Comparison of ENCODE assay signal across 20 cellular contexts in the genomic region with DNA sequence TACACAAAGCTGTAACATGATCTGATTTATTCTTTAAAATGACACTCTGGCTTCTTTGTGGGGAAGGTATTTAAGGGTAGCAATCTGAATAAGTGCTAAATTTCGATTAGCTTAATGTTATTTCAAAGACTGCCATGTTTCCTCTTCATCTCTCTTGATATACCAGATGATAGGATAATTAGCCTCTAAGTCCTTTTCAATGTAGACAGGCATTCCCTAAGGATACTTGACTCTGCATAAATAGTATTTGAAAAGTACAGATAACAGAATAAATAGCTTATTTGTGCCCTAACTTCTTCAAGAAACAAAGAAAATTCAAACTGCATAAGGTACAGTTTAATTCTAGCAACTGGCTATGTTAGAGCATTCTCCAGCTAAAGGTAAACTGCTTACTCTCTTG. TPM values are rescaled to one million over a fixed set of nuclear protein-coding genes. Genes with fewer than 3 reads are reported as not detected.
"Had no signal": no experiment of that assay in that cellular context is flagged by ENCODE, and none has a peak within 500 bp of the region (broad histone marks: within the 10 kb centered on the region; RNA-seq: fewer than 3 reads in every experiment).

No MANE protein-coding gene starts in this region.

- H3K27ac Mint-ChIP-seq: activated CD4-positive, alpha-beta T cell treated with anti-CD3 and anti-CD28 coated beads, Interleukin-2, amount 10 ng/mL, durations not matched to agents 7 days and 5 days; activated CD8-positive, alpha-beta T cell treated with anti-CD3 and anti-CD28 coated beads, Interleukin-2, amount 10 ng/mL, durations not matched to agents 7 days and 5 days; activated naive CD8-positive, alpha-beta T cell; immature natural killer cell; natural killer cell had no signal

- DNase-seq: activated CD4-positive, alpha-beta T cell treated with anti-CD3 and anti-CD28 coated beads, Interleukin-2, amount 10 ng/mL, durations not matched to agents 7 days and 5 days; activated CD8-positive, alpha-beta T cell treated with anti-CD3 and anti-CD28 coated beads, Interleukin-2, amount 10 ng/mL, durations not matched to agents 7 days and 5 days; adrenal gland; effector memory CD4-positive, alpha-beta T cell; glutamatergic neuron; immature natural killer cell; left lung; midbrain; natural killer cell; psoas muscle; right cardiac atrium; stimulated activated CD4-positive, alpha-beta T cell treated with anti-CD3 and anti-CD28 coated beads, Interleukin-12 subunit alpha, Interleukin-12 subunit beta, amount 100 ng/mL, for 4 hours; stimulated activated CD4-positive, alpha-beta T cell treated with anti-CD3 and anti-CD28 coated beads, Interleukin-4, amount 100 ng/mL, for 4 hours; stimulated activated naive CD8-positive, alpha-beta T cell treated with anti-CD3 and anti-CD28 coated beads, Interleukin-15, Interleukin-2, amounts not matched to agents 100 U/mL and 50 U/mL, for 24 hours; upper lobe of right lung had no signal

- H3K4me1 ChIP-seq: adrenal gland, left lung, upper lobe of right lung had no signal

- H3K4me1 Mint-ChIP-seq: activated CD4-positive, alpha-beta T cell treated with anti-CD3 and anti-CD28 coated beads, Interleukin-2, amount 10 ng/mL, durations not matched to agents 7 days and 5 days; central memory CD8-positive, alpha-beta T cell; immature natural killer cell; natural killer cell had no signal

- ATAC-seq: activated CD8-positive, alpha-beta T cell treated with anti-CD3 and anti-CD28 coated beads, Interleukin-2, amount 10 ng/mL, durations not matched to agents 7 days and 5 days; esophagus mucosa; left lung; natural killer cell; psoas muscle; right cardiac atrium; stimulated activated naive CD8-positive, alpha-beta T cell treated with anti-CD3 and anti-CD28 coated beads, Interleukin-15, Interleukin-2, amounts not matched to agents 100 U/mL and 50 U/mL, for 24 hours; upper lobe of right lung had no signal

- H3K36me3 Mint-ChIP-seq: activated naive CD8-positive, alpha-beta T cell; immature natural killer cell; natural killer cell had no signal

- H3K27me3 ChIP-seq: hepatocyte, left lung, upper lobe of right lung had no signal

- H3K9me3 Mint-ChIP-seq: activated CD4-positive, alpha-beta T cell treated with anti-CD3 and anti-CD28 coated beads, Interleukin-2, amount 10 ng/mL, durations not matched to agents 7 days and 5 days; central memory CD8-positive, alpha-beta T cell; natural killer cell had no signal

- H3K4me3 ChIP-seq: adrenal gland, hepatocyte, left lung, psoas muscle, upper lobe of right lung had no signal

- H3K27ac ChIP-seq: adrenal gland, hepatocyte, left lung, psoas muscle, upper lobe of right lung had no signal

- H3K4me3 Mint-ChIP-seq: activated CD4-positive, alpha-beta T cell treated with anti-CD3 and anti-CD28 coated beads, Interleukin-2, amount 10 ng/mL, durations not matched to agents 7 days and 5 days; activated CD8-positive, alpha-beta T cell treated with anti-CD3 and anti-CD28 coated beads, Interleukin-2, amount 10 ng/mL, durations not matched to agents 7 days and 5 days; activated naive CD8-positive, alpha-beta T cell; central memory CD8-positive, alpha-beta T cell; immature natural killer cell; natural killer cell had no signal

- H3K9me3 ChIP-seq: adrenal gland, left lung, psoas muscle, upper lobe of right lung had no signal

- H3K36me3 ChIP-seq: adrenal gland, left lung had no signal

RNA-seq across cellular contexts. Expression of a gene that starts 46.2 kb away (rescaled TPM):
- total RNA-seq: activated CD4-positive, alpha-beta T cell treated with anti-CD3 and anti-CD28 coated beads, Interleukin-2, amount 10 ng/mL, durations not matched to agents 7 days and 5 days; activated CD8-positive, alpha-beta T cell treated with anti-CD3 and anti-CD28 coated beads, Interleukin-2, amount 10 ng/mL, durations not matched to agents 7 days and 5 days; T-helper 2 cell treated with Interferon-gamma antibody and Interleukin-4, amounts not matched to agents 100 ng/mL and 5 ng/mL, for 36 hours had no signal
